In genomic region chr10:126634347-126634746, GRCh38 we compare ENCODE assay signal across 13 cellular contexts. TPM values are rescaled to one million over a fixed set of nuclear protein-coding genes. Genes with fewer than 3 reads are reported as not detected.
DNase-seq lines count a peak whose midpoint lies in the region; TF ChIP-seq lines count a peak whose summit lies in the region.
"Had no signal": no experiment of that assay in that cellular context is flagged by ENCODE, and none has a peak within 500 bp of the region (broad histone marks: within the 10 kb centered on the region; RNA-seq: fewer than 3 reads in every experiment).

No MANE protein-coding gene starts in this region.

- H4K8ac ChIP-seq in mesendoderm (ENCODE audit: low read depth, low read length): no peak overlapping the region

- no peak overlapping the region for H2AK5ac ChIP-seq in mesendoderm (ENCODE audit: low read length)

- H3K23ac ChIP-seq in mesendoderm (ENCODE audit: low read length): no peak overlapping the region

- H3K9ac ChIP-seq in mesendoderm (ENCODE audit: low read length): no peak overlapping the region

- H3K79me1 ChIP-seq in mesendoderm (ENCODE audit: low read length): no peaks in the 10 kb centered on the region

- intact Hi-C loops in transverse colon (cut with DNase I; ENCODE audit: low total_unique reads): no loop called here

- DNase-seq in SK-MEL-5 (ENCODE audit: low read depth, low spot score) (peak; percentile 49), epithelial cell of esophagus (ENCODE audit: low read depth) (peak; percentile 7), substantia nigra (lab: John Stamatoyannopoulos, UW) (no peak), transverse colon (no peak), ecto neural progenitor cell (ENCODE audit: low spot score) (no peak), mesendoderm (no peak)
- DNase-seq: ACHN; BE2C; Caco-2; CD4-positive, CD25-positive, alpha-beta regulatory T cell; CD8-positive, alpha-beta memory T cell; H9 had no signal

- H3K4ac ChIP-seq in mesendoderm (ENCODE audit: low read depth, low read length): no peak overlapping the region

- no peak overlapping the region for H3K56ac ChIP-seq in mesendoderm (ENCODE audit: low read length)

- H3K36me3 ChIP-seq in transverse colon (no peaks in the 10 kb centered on the region), mesendoderm (ENCODE audit: control insufficient read depth, insufficient read depth, low read length) (no peaks in the 10 kb centered on the region)
- H3K36me3 ChIP-seq: BE2C had no signal

- 60 to 84% methylated on average over 2 of the region's 2 CpGs for WGBS in transverse colon (ENCODE audit: low coverage in 1 of 2), 2 donors
- no CpG with 5 or more reads among the region's 2 CpGs for WGBS in mesendoderm (ENCODE audit: extremely low coverage, insufficient coverage, low lambda C conversion rate)

- no peak overlapping the region for H2BK5ac ChIP-seq in mesendoderm (ENCODE audit: low read length)

- H3K4me1 ChIP-seq in transverse colon: no peaks in the 10 kb centered on the region
- H3K4me1 ChIP-seq in mesendoderm (ENCODE audit: control insufficient read depth, low read depth, low read length): peaks cover 3% of the 10 kb centered on the region
- H3K4me1 ChIP-seq: BE2C, Caco-2 had no signal

- H3K27me3 ChIP-seq in transverse colon (no peaks in the 10 kb centered on the region), mesendoderm (ENCODE audit: insufficient read depth, low read length, poor library complexity) (no peaks in the 10 kb centered on the region)
- H3K27me3 ChIP-seq: BE2C had no signal

- TF ChIP-seq POLR2A in transverse colon (IDR thresholded peaks at IDR 0.05): no peak

- no peak overlapping the region for H2BK15ac ChIP-seq in mesendoderm (replicated peaks; ENCODE audit: low read depth)

- TF ChIP-seq CTCF in epithelial cell of esophagus (IDR thresholded peaks at IDR 0.05; ENCODE audit: insufficient read depth, low read depth, low read length, missing control alignments) (no peak), transverse colon (IDR thresholded peaks at IDR 0.05) (no peak)

- H2BK120ac ChIP-seq in mesendoderm (ENCODE audit: low read depth, low read length): no peak overlapping the region

- no peaks in the 10 kb centered on the region for H3K9me3 ChIP-seq in transverse colon
- H3K9me3 ChIP-seq: BE2C, Caco-2 had no signal

- no peak overlapping the region for H3K4me2 ChIP-seq in mesendoderm (ENCODE audit: low read length)

- no peaks in the 10 kb centered on the region for H3K79me2 ChIP-seq in mesendoderm (ENCODE audit: control insufficient read depth, insufficient read depth, low read length)

- H3K27ac ChIP-seq in substantia nigra (ENCODE audit: low read depth, low read length, poor library complexity, severe bottlenecking): peak overlapping the region; percentile 56
- H3K27ac ChIP-seq in transverse colon: no peak overlapping the region
- no peak overlapping the region for H3K27ac ChIP-seq in mesendoderm (ENCODE audit: low read depth, low read length)

- in situ Hi-C loops in SK-MEL-5 (cut with HindIII; ENCODE audit: low pct_unique_long_range_greater_than_20kb, low sequenced_read_pairs): no loop called here
- in situ Hi-C loops in transverse colon (cut with MboI; ENCODE audit: low pct_ligation_motif_present in 1 of 4, low pct_unique_long_range_greater_than_20kb in 1 of 4, low sequenced_read_pairs in 3 of 4): no loop called here

- no peak overlapping the region for H4K5ac ChIP-seq in mesendoderm (ENCODE audit: low read length)

- no peak overlapping the region for H3K4me3 ChIP-seq in epithelial cell of esophagus (ENCODE audit: low read length)
- H3K4me3 ChIP-seq in transverse colon: no peak overlapping the region
- no peak overlapping the region for H3K4me3 ChIP-seq in mesendoderm (ENCODE audit: low read length)

- H3K18ac ChIP-seq in mesendoderm (ENCODE audit: low read length): no peak overlapping the region

- TF ChIP-seq EP300 in transverse colon (IDR thresholded peaks at IDR 0.05; ENCODE audit: low read depth): no peak

RNA-seq across cellular contexts. Expression of gene C10orf90, which starts 36.1 kb away (rescaled TPM):
- total RNA-seq in SK-MEL-5 (2014; rRNA removed; shearing (Covaris generic)): 78.1 and 89.9 TPM in 2 replicates
- 112 and 155 TPM in 2 replicates for polyA plus RNA-seq in SK-MEL-5 (2015; cell fraction: cytosol; rRNA removed)
- polyA plus RNA-seq in SK-MEL-5 (2015; cell fraction: nucleus; rRNA removed): 147 and 149 TPM in 2 replicates
- total RNA-seq in transverse colon: not detected
- polyA plus RNA-seq in mesendoderm (2013, experiment 1 of 2): 0.53 TPM
- 0.46 TPM for polyA plus RNA-seq in mesendoderm (2013, experiment 2 of 2)
- total RNA-seq: Caco-2; CD4-positive, CD25-positive, alpha-beta regulatory T cell; CD8-positive, alpha-beta memory T cell; H1; H9 had no signal
- polyA plus RNA-seq: CD4-positive, CD25-positive, alpha-beta regulatory T cell; CD8-positive, alpha-beta memory T cell had no signal

Comparison
In these comparisons a context has a peak if more than half of its experiments do, and no peak if none do; other contexts are left out.
1. DNase-seq: peak in SK-MEL-5 (single experiment) and epithelial cell of esophagus (single experiment); none in substantia nigra (0 of 49), transverse colon (single experiment), ecto neural progenitor cell (single experiment) and mesendoderm (single experiment).
2. RNA of gene C10orf90, which starts 36.1 kb away (total RNA-seq): 78.1 to 89.9 TPM in SK-MEL-5; not detected in transverse colon; every median in the first group is over 10 times any median in the second.